8 cellular contexts compared by ENCODE assay signal in genomic region chr5:26700759-26701384, GRCh38.
DNase-seq lines count a peak whose midpoint lies in the region; ATAC-seq and TF ChIP-seq lines count a peak whose summit lies in the region.

No MANE protein-coding gene starts in this region.

- peak; percentile 49 for DNase-seq in LNCaP clone FGC (ENCODE audit: low read depth)
- peak; percentile 83 for DNase-seq in OCI-M1 (lab: John Stamatoyannopoulos, UW)
- peak; percentile 42 for DNase-seq in epithelial cell of esophagus (ENCODE audit: low read depth)
- peak; percentile 69 for DNase-seq in testis
- DNase-seq in gastrocnemius medialis: no peak
- DNase-seq in omental fat pad (ENCODE audit: low spot score): no peak

- H3K27ac ChIP-seq in testis (no peak overlapping the region), gastrocnemius medialis (no peak overlapping the region)

- H3K4me3 ChIP-seq in LNCaP clone FGC (ENCODE audit: low read depth, low read length): no peak overlapping the region
- no peak overlapping the region for H3K4me3 ChIP-seq in epithelial cell of esophagus (ENCODE audit: low read length)
- H3K4me3 ChIP-seq in testis: no peak overlapping the region
- H3K4me3 ChIP-seq in gastrocnemius medialis: no peak overlapping the region

- no peaks in the 10 kb centered on the region for H3K4me1 ChIP-seq in testis
- H3K4me1 ChIP-seq in gastrocnemius medialis: no peaks in the 10 kb centered on the region

- in situ Hi-C loops in gastrocnemius medialis (cut with MboI; ENCODE audit: low sequenced_read_pairs in 4 of 4): no loop called here

- no peaks in the 10 kb centered on the region for H3K36me3 ChIP-seq in testis (ENCODE audit: low read depth, missing control alignments)
- H3K36me3 ChIP-seq in gastrocnemius medialis: no peaks in the 10 kb centered on the region

- H3K27me3 ChIP-seq in testis: no peaks in the 10 kb centered on the region
- H3K27me3 ChIP-seq in gastrocnemius medialis: no peaks in the 10 kb centered on the region

- H3K9me3 ChIP-seq in testis: no peaks in the 10 kb centered on the region
- no peaks in the 10 kb centered on the region for H3K9me3 ChIP-seq in gastrocnemius medialis

- 51 to 54% methylated on average over 2 of the region's 2 CpGs for WGBS in testis, 2 donors

- ATAC-seq in GM18519 (IDR thresholded peaks at IDR 0.05; ENCODE audit: low FRiP score, unreplicated experiment) (peak; percentile 67), gastrocnemius medialis (no peak), HG02623 (IDR thresholded peaks at IDR 0.05; ENCODE audit: unreplicated experiment) (no peak), omental fat pad (ENCODE audit: low FRiP score) (no peak)

- TF ChIP-seq POLR2A in testis (IDR thresholded peaks at IDR 0.05) (no peak), gastrocnemius medialis (IDR thresholded peaks at IDR 0.05) (no peak)

- TF ChIP-seq CTCF in LNCaP clone FGC (IDR thresholded peaks at IDR 0.05; ENCODE audit: control insufficient read depth, extremely low read depth, insufficient read depth) (peak; percentile 72), epithelial cell of esophagus (IDR thresholded peaks at IDR 0.05; ENCODE audit: insufficient read depth, low read depth, low read length, missing control alignments) (peak; percentile 43), testis (IDR thresholded peaks at IDR 0.05) (peak in 2 of 3 experiments; percentile 10 to 30), gastrocnemius medialis (IDR thresholded peaks at IDR 0.05 in 4 of 5, conservative IDR thresholded peaks at IDR 0.05 in 1 of 5) (no peak), omental fat pad (IDR thresholded peaks at IDR 0.05) (no peak)

- intact Hi-C loops in testis (cut with DNase I; ENCODE audit: low total_unique reads): no loop called here
- intact Hi-C loops in gastrocnemius medialis (cut with DNase I; ENCODE audit: low total_unique reads): no loop called here

Comparison
In these comparisons a context has a peak if more than half of its experiments do, and no peak if none do; other contexts are left out.
1. DNase-seq: peak in LNCaP clone FGC (single experiment), OCI-M1 (single experiment), epithelial cell of esophagus (single experiment) and testis (single experiment); none in gastrocnemius medialis (0 of 2) and omental fat pad (single experiment).
2. CTCF ChIP-seq: peak in LNCaP clone FGC (single experiment), epithelial cell of esophagus (single experiment) and testis (2 of 3); none in gastrocnemius medialis (0 of 5) and omental fat pad (0 of 3).